9 cellular contexts compared by ENCODE assay signal in the genomic region with DNA sequence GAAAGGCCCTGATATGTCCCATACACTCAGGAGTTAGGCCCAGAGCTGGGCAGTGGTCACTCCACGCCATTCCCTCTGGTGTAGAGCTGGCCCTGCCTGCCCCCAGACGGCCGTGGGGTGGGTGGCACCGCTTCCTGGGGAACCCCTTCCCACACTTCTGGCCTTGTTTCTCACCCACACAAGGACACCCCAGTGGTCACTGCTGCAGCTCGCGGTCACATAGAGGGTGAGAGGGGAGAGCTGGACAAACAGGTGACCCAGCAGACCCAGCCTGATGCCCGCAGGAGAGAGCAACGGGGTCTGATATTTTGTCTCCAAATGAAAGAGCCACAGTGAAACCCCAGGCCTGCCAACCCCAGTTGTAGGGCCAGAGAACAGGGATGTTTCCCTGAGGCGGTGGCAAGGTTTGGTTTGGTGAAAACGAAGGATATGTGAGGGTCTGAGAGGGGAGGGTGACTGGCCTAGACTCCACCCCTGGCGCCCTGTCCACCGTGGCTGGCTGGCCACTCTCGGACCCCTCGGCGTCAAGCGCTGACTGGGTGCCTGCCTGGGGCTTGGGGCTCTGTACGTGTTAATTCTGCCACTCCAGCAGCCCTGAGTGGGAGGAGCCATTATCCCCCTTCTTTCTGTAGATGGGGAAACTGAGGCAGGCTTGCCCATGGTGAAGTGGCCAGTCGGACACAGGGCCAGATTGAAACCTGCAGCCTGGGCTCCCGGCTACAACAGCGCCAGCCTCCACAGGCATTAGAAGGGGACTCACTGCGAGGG.
A peak's percentile ranks its signal among the peaks of the same experiment; 100 is the strongest.
DNase-seq lines count a peak whose midpoint lies in the region; ATAC-seq, FAIRE-seq and TF ChIP-seq lines count a peak whose summit lies in the region.
"Had no signal": no experiment of that assay in that cellular context is flagged by ENCODE, and none has a peak within 500 bp of the region (broad histone marks: within the 10 kb centered on the region; RNA-seq: fewer than 3 reads in every experiment).

No MANE protein-coding gene starts in this region.

- WGBS in A549 (ENCODE audit: missing lambda C conversion rate), result 6% methylated on average over 16 of the region's 21 CpGs
- no CpG with 5 or more reads among the region's 21 CpGs for WGBS in neuronal stem cell (ENCODE audit: extremely low coverage in 2 of 2, insufficient read length in 2 of 2, insufficient replicate concordance in 1 of 2), 2 donors

- TF ChIP-seq CTCF in A549 (IDR thresholded peaks at IDR 0.05) (no peak), Panc1 (IDR thresholded peaks at IDR 0.05) (no peak), epithelial cell of proximal tubule (conservative IDR thresholded peaks at IDR 0.05; ENCODE audit: low read depth, low read length) (no peak)

- CTCF ChIA-PET in A549 (lab: Yijun Ruan, JAX), result interaction anchor here (0.7 to 2.8 kb wide), 7 partner anchors 9 to 74 kb away, joined by 3 to 18 read pairs (median 3); no protein-coding TSS in a partner anchor
- CTCF ChIA-PET in Panc1 (lab: Charles Lee), result interaction anchor here (0.6 to 1.1 kb wide), 2 partner anchors 38 to 73 kb away, joined by 3 read pairs; no protein-coding TSS in a partner anchor

- H2BK12ac ChIP-seq in neuronal stem cell (ENCODE audit: low read length), result no peak overlapping the region

- peak overlapping the region; percentile 53 for H4K91ac ChIP-seq in neuronal stem cell (ENCODE audit: low read depth, low read length, poor library complexity)

- peak overlapping the region; percentile 99 to 100 for H3K27ac ChIP-seq in A549
- peak overlapping the region; percentile 99 for H3K27ac ChIP-seq in Panc1 (ENCODE audit: low read length)
- H3K27ac ChIP-seq in neuronal stem cell (replicated peaks; ENCODE audit: low read length), result no peak overlapping the region
- H3K27ac ChIP-seq: BLaER1 had no signal

- in situ Hi-C loops in Panc1 (cut with HindIII; ENCODE audit: low pct_unique_long_range_greater_than_20kb, low sequenced_read_pairs), result no loop called here

- ATAC-seq in A549 (peak in 1 of 2 experiments; percentile 15; a peak in 4 of 6 replicates), Panc1 (peak; percentile 14), GM18861 (IDR thresholded peaks at IDR 0.05; ENCODE audit: unreplicated experiment) (no peak)

- H3K36me3 ChIP-seq in Panc1 (ENCODE audit: control insufficient read depth, insufficient read depth, low read length), result peaks cover 8% of the 10 kb centered on the region
- no peaks in the 10 kb centered on the region for H3K36me3 ChIP-seq in neuronal stem cell (replicated peaks in 1 of 2; ENCODE audit: control insufficient read depth in 2 of 2, insufficient read depth in 2 of 2, low read length in 2 of 2)

- H2BK120ac ChIP-seq in neuronal stem cell (ENCODE audit: low read depth, low read length), result no peak overlapping the region

- no peak for FAIRE-seq in A549 (lab: Jason Lieb, UNC)

- peaks cover 47% of the 10 kb centered on the region for H3K4me1 ChIP-seq in A549
- peaks cover 35% of the 10 kb centered on the region for H3K4me1 ChIP-seq in Panc1 (ENCODE audit: control insufficient read depth, insufficient read depth, low read length)
- no peaks in the 10 kb centered on the region for H3K4me1 ChIP-seq in neuronal stem cell (ENCODE audit: control insufficient read depth in 2 of 2, insufficient read depth in 1 of 2, low read depth in 1 of 2, low read length in 2 of 2)

- intact Hi-C loops in Panc1 (cut with micrococcal nuclease; ENCODE audit: unreplicated experiment), result no loop called here

- no peak overlapping the region for H3K9ac ChIP-seq in neuronal stem cell (ENCODE audit: low read depth, low read length, poor library complexity)

- H3K4me3 ChIP-seq in A549, result peak overlapping the region; percentile 52
- peak overlapping the region; percentile 83 to 90 for H3K4me3 ChIP-seq in Panc1 (ENCODE audit: low read depth in 2 of 2, low read length in 2 of 2)
- peak overlapping the region; percentile 65 for H3K4me3 ChIP-seq in epithelial cell of proximal tubule (ENCODE audit: low read depth, low read length)
- H3K4me3 ChIP-seq in neuronal stem cell (ENCODE audit: low read length in 2 of 2), result no peak overlapping the region
- H3K4me3 ChIP-seq: BLaER1 had no signal

- H3K4ac ChIP-seq in neuronal stem cell (ENCODE audit: low read length), result no peak overlapping the region

- TF ChIP-seq POLR2A in A549 (IDR thresholded peaks at IDR 0.05; ENCODE audit: low read length), result no peak

- H3K18ac ChIP-seq in neuronal stem cell (ENCODE audit: low read length), result no peak overlapping the region

- H3K79me1 ChIP-seq in neuronal stem cell (ENCODE audit: low read depth, low read length), result peaks cover 1% of the 10 kb centered on the region

- no peak for TF ChIP-seq EP300 in A549 (IDR thresholded peaks at IDR 0.05)

- H3K27me3 ChIP-seq in Panc1 (ENCODE audit: control insufficient read depth, insufficient read depth, low read length) (no peaks in the 10 kb centered on the region), neuronal stem cell (ENCODE audit: control insufficient read depth in 3 of 3, insufficient read depth in 3 of 3, low read depth in 1 of 3, low read length in 3 of 3) (peaks cover 9 to 97% (median 59%) of the 10 kb centered on the region in 3 experiments)

- H2BK15ac ChIP-seq in neuronal stem cell (ENCODE audit: low read length), result no peak overlapping the region

- POLR2A ChIA-PET in A549 (lab: Yijun Ruan, JAX), result interaction anchor here (0.6 to 4.4 kb wide), 7 partner anchors 9 to 102 kb away, joined by 3 to 39 read pairs (median 4); no protein-coding TSS in a partner anchor
- POLR2A ChIA-PET in Panc1 (lab: Charles Lee), result interaction anchor here (0.5 to 1.2 kb wide), 4 partner anchors 34 to 102 kb away, joined by 5 to 13 read pairs (median 10); partner anchors contain the start of gene WNT7B

- no peak for DNase-seq in A549 (ENCODE audit: low read depth in 1 of 2, low spot score in 1 of 2)
- DNase-seq in Panc1 (ENCODE audit: low read depth, low spot score), result no peak
- no peak for DNase-seq in epithelial cell of proximal tubule (ENCODE audit: low read depth)
- DNase-seq in neuronal stem cell (ENCODE audit: low spot score), result no peak
- no peak for DNase-seq in NCI-H345 (lab: John Stamatoyannopoulos, UW)
- no peak for DNase-seq in HuH-7.5 (ENCODE audit: low spot score)
- DNase-seq in NCI-H2081 treated with DMSO at 0.1 percent for 48 hours (lab: John Stamatoyannopoulos, UW), result no peak

- peak overlapping the region; percentile 96 for H3K4me2 ChIP-seq in A549
- no peak overlapping the region for H3K4me2 ChIP-seq in neuronal stem cell (ENCODE audit: insufficient read depth, low read length, poor library complexity, severe bottlenecking)
- H3K4me2 ChIP-seq: BLaER1 had no signal

- H2AFZ ChIP-seq in neuronal stem cell (ENCODE audit: low read length), result no peak overlapping the region

- no peak overlapping the region for H3K23ac ChIP-seq in neuronal stem cell (ENCODE audit: low read depth, low read length, poor library complexity)

- BruUV-seq in Panc1 (replicated peaks; lab: Mats Ljungman, UMichigan), result no TSS peak

- no peak overlapping the region for H2AK5ac ChIP-seq in neuronal stem cell (ENCODE audit: low read depth, low read length)

- H3K14ac ChIP-seq in neuronal stem cell (ENCODE audit: low read length), result no peak overlapping the region

- no peaks in the 10 kb centered on the region for H3K9me3 ChIP-seq in A549
- H3K9me3 ChIP-seq in Panc1 (ENCODE audit: control insufficient read depth, insufficient read depth, low read depth, low read length), result no peaks in the 10 kb centered on the region
- H3K9me3 ChIP-seq in neuronal stem cell (replicated peaks in 1 of 2; ENCODE audit: control insufficient read depth in 2 of 2, insufficient read depth in 1 of 2, low read depth in 1 of 2, low read length in 2 of 2), result no peaks in the 10 kb centered on the region
- H3K9me3 ChIP-seq: BLaER1 had no signal

- H2BK5ac ChIP-seq in neuronal stem cell (ENCODE audit: low read length), result no peak overlapping the region

- no peak for TF ChIP-seq RAD21 in A549 (conservative IDR thresholded peaks at IDR 0.05 in 1 of 2, IDR thresholded peaks at IDR 0.05 in 1 of 2)

- H4K8ac ChIP-seq in neuronal stem cell (ENCODE audit: low read depth, low read length), result no peak overlapping the region

TF ChIP-seq in A549, 52 proteins besides CTCF, POLR2A, EP300 and RAD21:
- TF ChIP-seq TP53 (CRISPR knock-in tag; IDR thresholded peaks at IDR 0.05) (peak; percentile 46; the same call in 1 of the 2 replicates), TFCP2L1 (CRISPR knock-in tag; IDR thresholded peaks at IDR 0.05) (no peak)

Comparison
In these comparisons a context has a peak if more than half of its experiments do, and no peak if none do; other contexts are left out.
1. H3K4me3 ChIP-seq: peak in A549 (single experiment), Panc1 (2 of 2) and epithelial cell of proximal tubule (single experiment); none in neuronal stem cell (0 of 2).